Comparison of ENCODE assay signal across 12 cellular contexts in genomic region chr14:104657563-104658324, GRCh38. TPM values are rescaled to one million over a fixed set of nuclear protein-coding genes. Genes with fewer than 3 reads are reported as not detected.
DNase-seq lines count a peak whose midpoint lies in the region; ATAC-seq and TF ChIP-seq lines count a peak whose summit lies in the region.
"Had no signal": no experiment of that assay in that cellular context is flagged by ENCODE, and none has a peak within 500 bp of the region (broad histone marks: within the 10 kb centered on the region; RNA-seq: fewer than 3 reads in every experiment).

No MANE protein-coding gene starts in this region.

- no peaks in the 10 kb centered on the region for H3K4me1 ChIP-seq in HEK293 (ENCODE audit: control insufficient read depth, insufficient read depth, low read length)
- no peaks in the 10 kb centered on the region for H3K4me1 ChIP-seq in neural progenitor cell
- H3K4me1 ChIP-seq in gastroesophageal sphincter, result peaks cover 0 to 5% (median 0%) of the 10 kb centered on the region in 3 donors

- H3F3A ChIP-seq in SU-DHL-6 (ENCODE audit: insufficient read depth) (peaks cover 63% of the 10 kb centered on the region), neural progenitor cell (ENCODE audit: low read depth) (no peaks in the 10 kb centered on the region)

- POLR2A ChIA-PET in HEK293 (lab: Yijun Ruan, JAX), result no interaction called here

- H4K20me1 ChIP-seq in SU-DHL-6 (ENCODE audit: low read depth, low read length) (no peaks in the 10 kb centered on the region), neural progenitor cell (ENCODE audit: low read depth) (no peaks in the 10 kb centered on the region)

- H3K27ac Mint-ChIP-seq in neural progenitor cell, result peak overlapping the region; percentile 76

- H2AFZ ChIP-seq in SU-DHL-6 (ENCODE audit: low read depth, low read length, severe bottlenecking) (no peak overlapping the region), neural progenitor cell (replicated peaks) (no peak overlapping the region)

- no peaks in the 10 kb centered on the region for H3K9me3 ChIP-seq in HEK293 (ENCODE audit: control insufficient read depth, insufficient read depth, low read depth, low read length)
- H3K9me3 ChIP-seq in SU-DHL-6 (ENCODE audit: insufficient read depth, low read length), result peaks cover 11% of the 10 kb centered on the region; the same call in 1 of the 2 replicates
- H3K9me3 ChIP-seq in neural progenitor cell (ENCODE audit: low read depth), result no peaks in the 10 kb centered on the region
- peaks cover 0 to 7% (median 0%) of the 10 kb centered on the region in 3 donors for H3K9me3 ChIP-seq in gastroesophageal sphincter

- CTCF ChIA-PET in HEK293 (lab: Yijun Ruan, JAX), result interaction anchor here (0.6 kb wide), 1 partner anchor 214 kb away, joined by 5 read pairs; no protein-coding TSS in a partner anchor

- H3K4me2 ChIP-seq in SU-DHL-6 (ENCODE audit: low read depth, low read length, poor library complexity, severe bottlenecking), result peak overlapping the region; percentile 53
- H3K4me2 ChIP-seq in neural progenitor cell, result no peak overlapping the region

- TF ChIP-seq CTCF in HEK293 (tag by site-specific recombination; IDR thresholded peaks at IDR 0.05) (no peak), SU-DHL-6 (IDR thresholded peaks at IDR 0.05; ENCODE audit: insufficient read depth, low read length, poor library complexity, severe bottlenecking) (no peak), neural progenitor cell (IDR thresholded peaks at IDR 0.05) (no peak), gastroesophageal sphincter (IDR thresholded peaks at IDR 0.05) (no peak)

- H3K9ac ChIP-seq in SU-DHL-6 (ENCODE audit: low read length) (peak overlapping the region; percentile 53), neural progenitor cell (no peak overlapping the region)

- H3K36me3 ChIP-seq in HEK293 (ENCODE audit: control insufficient read depth in 2 of 2, insufficient read depth in 1 of 2, low read length in 2 of 2) (no peaks in the 10 kb centered on the region), SU-DHL-6 (ENCODE audit: low read length) (no peaks in the 10 kb centered on the region), neural progenitor cell (no peaks in the 10 kb centered on the region), gastroesophageal sphincter (no peaks in the 10 kb centered on the region)

- peaks cover 2% of the 10 kb centered on the region for H3K36me3 Mint-ChIP-seq in neural progenitor cell

- ATAC-seq in GM18508 (IDR thresholded peaks at IDR 0.05; ENCODE audit: insufficient read depth, unreplicated experiment) (peak; percentile 36), GM19467 (IDR thresholded peaks at IDR 0.05; ENCODE audit: unreplicated experiment) (no peak), gastroesophageal sphincter (no peak)
- ATAC-seq: right cardiac atrium had no signal

- no peak overlapping the region for H3K4me3 ChIP-seq in HEK293 (ENCODE audit: low read depth, low read length)
- peak overlapping the region; percentile 6 for H3K4me3 ChIP-seq in SU-DHL-6 (ENCODE audit: insufficient read depth, low read length, poor library complexity, severe bottlenecking)
- H3K4me3 ChIP-seq in neural progenitor cell, result no peak overlapping the region
- no peak overlapping the region for H3K4me3 ChIP-seq in gastroesophageal sphincter

- no peak overlapping the region for H3K27ac ChIP-seq in HEK293 (ENCODE audit: extremely low read depth, low read depth, low read length)
- H3K27ac ChIP-seq in SU-DHL-6 (ENCODE audit: low read depth, low read length), result peak overlapping the region; percentile 97
- no peak overlapping the region for H3K27ac ChIP-seq in neural progenitor cell
- no peak overlapping the region for H3K27ac ChIP-seq in gastroesophageal sphincter

- H3K4me1 Mint-ChIP-seq in neural progenitor cell, result peaks cover 13% of the 10 kb centered on the region

- peaks cover 25% of the 10 kb centered on the region for H3K9me3 Mint-ChIP-seq in neural progenitor cell

- H3K27me3 Mint-ChIP-seq in neural progenitor cell (ENCODE audit: insufficient read depth, low read depth), result peaks cover 13% of the 10 kb centered on the region

- H3K79me2 ChIP-seq in SU-DHL-6 (ENCODE audit: insufficient read depth, low read length), result no peaks in the 10 kb centered on the region
- no peaks in the 10 kb centered on the region for H3K79me2 ChIP-seq in neural progenitor cell (ENCODE audit: low read depth)

- H3K4me3 Mint-ChIP-seq in neural progenitor cell, result no peak overlapping the region

- 44 to 69% methylated on average over 5 to 10 of the region's 17 CpGs for WGBS in gastroesophageal sphincter (ENCODE audit: low coverage in 1 of 2), 2 donors

- no peak for TF ChIP-seq POLR2A in gastroesophageal sphincter (IDR thresholded peaks at IDR 0.05)

- no peaks in the 10 kb centered on the region for H3K9me2 ChIP-seq in SU-DHL-6 (replicated peaks; ENCODE audit: insufficient read depth, low read length)

- DNase-seq in neural progenitor cell (ENCODE audit: low spot score) (no peak), hypothalamus (lab: John Stamatoyannopoulos, UW) (no peak)
- no peak for DNase-seq in activated CD8-positive, alpha-beta memory T cell treated with anti-CD3 and anti-CD28 coated beads, Interleukin-2, amount 50 U/mL, for 48 hours
- DNase-seq: activated effector memory CD4-positive, alpha-beta T cell treated with anti-CD3 and anti-CD28 coated beads, Interleukin-2, amount 50 U/mL, for 16 hours; NCI-H1105 treated with DMSO at 0.1 percent for 48 hours had no signal

- TF ChIP-seq EP300 in gastroesophageal sphincter (IDR thresholded peaks at IDR 0.05), result no peak

- H3K27me3 ChIP-seq in SU-DHL-6 (ENCODE audit: low read length) (no peaks in the 10 kb centered on the region), neural progenitor cell (no peaks in the 10 kb centered on the region), gastroesophageal sphincter (peaks cover 24% of the 10 kb centered on the region)

TF ChIP-seq in HEK293, 187 proteins besides CTCF, POLR2A, EP300 and RAD21:
- TF ChIP-seq TCF7L2 (IDR thresholded peaks at IDR 0.05; ENCODE audit: borderline replicate concordance, low read depth, low read length) (no peak), ZNF121 (tag by site-specific recombination; IDR thresholded peaks at IDR 0.05) (peak; percentile 86)

RNA-seq across cellular contexts. Expression of gene INF2, which starts 31.7 kb away (rescaled TPM):
- total RNA-seq in neural progenitor cell (ENCODE audit: low replicate concordance) (7.8 and 24.0 TPM in 2 replicates), gastroesophageal sphincter (100 to 1,000 TPM in 1 of 4 donors, 10 to 100 TPM in 3; 44.6 to 102 (median 64.7) TPM)

RNA-seq across cellular contexts. Expression of gene TMEM179, which starts 53.2 kb away (rescaled TPM):
- total RNA-seq in neural progenitor cell (ENCODE audit: low replicate concordance) (0.77 and 12.1 TPM in 2 replicates), gastroesophageal sphincter (1 to 10 TPM in 1 of 4 donors, under 1 TPM in 3; 0.46 to 1.9 (median 0.72) TPM)
- total RNA-seq: endothelial cell of umbilical vein had no signal
